In the genomic region with DNA sequence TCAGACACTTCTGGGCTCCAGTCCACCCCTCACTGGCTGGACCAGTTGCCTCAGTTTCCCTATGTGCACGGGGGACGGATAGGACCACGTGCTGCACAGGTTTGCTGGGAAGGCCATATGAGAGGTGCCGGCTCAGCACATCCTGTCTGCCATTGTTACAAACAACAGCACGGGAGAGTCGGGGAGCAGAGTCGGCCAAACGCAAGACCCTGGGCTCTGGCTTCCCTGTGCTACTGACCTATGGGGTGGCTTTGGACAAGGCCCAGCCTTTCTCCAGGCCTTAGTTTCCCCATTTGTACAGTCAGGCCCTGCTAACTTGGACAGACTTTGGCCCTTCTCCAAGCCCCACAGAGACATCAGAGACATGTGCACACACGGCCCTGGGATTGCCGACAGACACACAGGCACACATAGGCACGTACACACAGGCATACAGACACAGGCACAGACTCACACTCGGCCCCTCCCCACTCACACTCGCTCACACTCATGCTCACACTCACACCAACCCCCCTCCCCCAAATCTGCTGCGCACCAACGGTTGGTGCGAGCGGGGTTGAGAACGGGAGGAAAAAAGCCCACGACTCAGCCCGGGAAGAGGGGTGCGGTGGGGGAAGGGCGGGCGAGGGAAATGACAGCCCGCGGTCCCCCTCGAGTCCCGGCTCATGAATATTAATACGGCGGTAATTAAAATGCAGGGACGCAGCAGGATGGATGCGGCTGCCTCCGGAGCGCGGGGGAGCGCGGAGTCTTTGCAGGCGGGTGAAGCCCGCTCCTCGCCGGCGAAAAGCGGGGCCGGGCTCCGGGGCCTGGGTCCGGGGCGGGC, we compare ENCODE assay signal across 8 cellular contexts.
A peak's percentile ranks its signal among the peaks of the same experiment; 100 is the strongest.
DNase-seq lines count a peak whose midpoint lies in the region; ATAC-seq and TF ChIP-seq lines count a peak whose summit lies in the region.

No MANE protein-coding gene starts in this region.

- intact Hi-C loops in dorsolateral prefrontal cortex (cut with DNase I) = loop anchor here in 1 of 2 donors (2.0 to 5.0 kb wide), 2 partner anchors 75 to 311 kb away; partner anchors contain the start of gene IER5L

- peak overlapping the region; percentile 95 for H3K9ac ChIP-seq in mesenchymal stem cell (ENCODE audit: low read length)

- peak overlapping the region; percentile 99 for H4K91ac ChIP-seq in mesenchymal stem cell (ENCODE audit: low read length)

- peak overlapping the region; percentile 98 for H2BK120ac ChIP-seq in mesenchymal stem cell (ENCODE audit: low read depth, low read length)

- H3K23ac ChIP-seq in mesenchymal stem cell (ENCODE audit: low read length in 2 of 2) = peak overlapping the region in 1 of 2 experiments; percentile 60

- H3K36me3 ChIP-seq in WERI-Rb-1 (peaks cover 7% of the 10 kb centered on the region), mesenchymal stem cell (ENCODE audit: control insufficient read depth in 1 of 2, insufficient read depth in 2 of 2, low read depth in 1 of 2, low read length in 2 of 2) (peaks cover 7 to 8% of the 10 kb centered on the region in 2 experiments)

- 0 out of 2 replicates have a peak overlapping the region, but pooled peaks have one; percentile 5 for H3K4me3 ChIP-seq in GM12864 (ENCODE audit: low read depth, low read length)
- peak overlapping the region; percentile 63 for H3K4me3 ChIP-seq in WERI-Rb-1 (ENCODE audit: low read depth, low read length)
- H3K4me3 ChIP-seq in dorsolateral prefrontal cortex = peak overlapping the region; percentile 34 to 74 (median 60)
- H3K4me3 ChIP-seq in mesenchymal stem cell (ENCODE audit: insufficient read depth in 1 of 2, low read depth in 1 of 2, low read length in 2 of 2) = peak overlapping the region in 1 of 2 experiments; percentile 60

- H3K4me2 ChIP-seq in mesenchymal stem cell (ENCODE audit: low read length, poor library complexity, severe bottlenecking) = peak overlapping the region; percentile 24

- H3K36me3 Mint-ChIP-seq in stimulated activated effector memory CD8-positive, alpha-beta T cell treated with anti-CD3 and anti-CD28 coated beads, Interleukin-12 subunit alpha, Interleukin-12 subunit beta, amount 100 ng/mL, for 72 hours = peaks cover 52% of the 10 kb centered on the region

- H3K27ac ChIP-seq in WERI-Rb-1 = peak overlapping the region; percentile 99
- H3K27ac ChIP-seq in dorsolateral prefrontal cortex = peak overlapping the region; percentile 81 to 100 (median 99)
- peak overlapping the region; percentile 92 for H3K27ac ChIP-seq in mesenchymal stem cell (ENCODE audit: low read length, poor library complexity, severe bottlenecking)

- H2BK15ac ChIP-seq in mesenchymal stem cell (ENCODE audit: low read depth, poor library complexity, severe bottlenecking) = peak overlapping the region; percentile 96

- peak overlapping the region in 1 of 2 experiments; percentile 94 for H3K14ac ChIP-seq in mesenchymal stem cell (ENCODE audit: low read length in 2 of 2)

- peaks cover 7% of the 10 kb centered on the region for H3K79me1 ChIP-seq in mesenchymal stem cell (replicated peaks; ENCODE audit: low read length, poor library complexity, severe bottlenecking)

- TF ChIP-seq CTCF in GM12864 (IDR thresholded peaks at IDR 0.05; ENCODE audit: low read depth, low read length, missing control alignments) (no peak), WERI-Rb-1 (IDR thresholded peaks at IDR 0.05; ENCODE audit: low read depth, low read length) (no peak), dorsolateral prefrontal cortex (IDR thresholded peaks at IDR 0.05 in 54 of 56, conservative IDR thresholded peaks at IDR 0.05 in 2 of 56; ENCODE audit: low read depth in 1 of 56, partially characterized antibody in 56 of 56) (no peak)

- H3K27ac Mint-ChIP-seq in stimulated activated effector memory CD8-positive, alpha-beta T cell treated with anti-CD3 and anti-CD28 coated beads, Interleukin-12 subunit alpha, Interleukin-12 subunit beta, amount 100 ng/mL, for 72 hours = peak overlapping the region; percentile 96

- ATAC-seq in HG03442 (IDR thresholded peaks at IDR 0.05; ENCODE audit: unreplicated experiment) = peak; percentile 7
- ATAC-seq in stimulated activated effector memory CD8-positive, alpha-beta T cell treated with anti-CD3 and anti-CD28 coated beads, Interleukin-12 subunit alpha, Interleukin-12 subunit beta, amount 100 ng/mL, for 72 hours = peak; percentile 25

- peaks cover 74% of the 10 kb centered on the region for H3K4me1 ChIP-seq in mesenchymal stem cell (ENCODE audit: control insufficient read depth, insufficient read depth, low read depth, low read length)

- H3K4ac ChIP-seq in mesenchymal stem cell (ENCODE audit: low read depth in 1 of 2, low read length in 2 of 2) = peak overlapping the region; percentile 90 to 99

- H3K9me3 Mint-ChIP-seq in stimulated activated effector memory CD8-positive, alpha-beta T cell treated with anti-CD3 and anti-CD28 coated beads, Interleukin-12 subunit alpha, Interleukin-12 subunit beta, amount 100 ng/mL, for 72 hours = no peaks in the 10 kb centered on the region

- peak overlapping the region; percentile 80 for H2BK5ac ChIP-seq in mesenchymal stem cell (ENCODE audit: low read depth, low read length, poor library complexity, severe bottlenecking)

- H4K8ac ChIP-seq in mesenchymal stem cell (ENCODE audit: low read length) = peak overlapping the region; percentile 71

- DNase-seq in GM12864 (ENCODE audit: low read depth) (no peak), WERI-Rb-1 (peak; percentile 47), dorsolateral prefrontal cortex (peak in 5 of 10 donors; percentile 40 to 65 (median 58)), mesenchymal stem cell (peak; percentile 81), SK-N-DZ (ENCODE audit: low spot score) (no peak), NCI-H510A treated with DMSO at 0.1 percent for 48 hours (lab: John Stamatoyannopoulos, UW) (no peak)
- DNase-seq in stimulated activated effector memory CD8-positive, alpha-beta T cell treated with anti-CD3 and anti-CD28 coated beads, Interleukin-12 subunit alpha, Interleukin-12 subunit beta, amount 100 ng/mL, for 72 hours (ENCODE audit: low spot score in 2 of 2) = no peak

- WGBS in mesenchymal stem cell = 15% methylated on average over 36 of the region's 46 CpGs

- H3K4me1 Mint-ChIP-seq in stimulated activated effector memory CD8-positive, alpha-beta T cell treated with anti-CD3 and anti-CD28 coated beads, Interleukin-12 subunit alpha, Interleukin-12 subunit beta, amount 100 ng/mL, for 72 hours = peaks cover 75% of the 10 kb centered on the region

- H2AK5ac ChIP-seq in mesenchymal stem cell (ENCODE audit: low read length, severe bottlenecking) = peak overlapping the region; percentile 49

- peak overlapping the region; percentile 88 for H3K4me3 Mint-ChIP-seq in stimulated activated effector memory CD8-positive, alpha-beta T cell treated with anti-CD3 and anti-CD28 coated beads, Interleukin-12 subunit alpha, Interleukin-12 subunit beta, amount 100 ng/mL, for 72 hours

- H2AFZ ChIP-seq in mesenchymal stem cell (ENCODE audit: low read depth, low read length) = peak overlapping the region; percentile 23

- H3K9me3 ChIP-seq in WERI-Rb-1 (ENCODE audit: severe bottlenecking) (no peaks in the 10 kb centered on the region), mesenchymal stem cell (ENCODE audit: control insufficient read depth, low read length) (no peaks in the 10 kb centered on the region)

- H3K18ac ChIP-seq in mesenchymal stem cell (ENCODE audit: low read depth in 1 of 2, low read length in 2 of 2) = peak overlapping the region; percentile 98 to 100

- H3K27me3 ChIP-seq in WERI-Rb-1 (ENCODE audit: insufficient read depth, low read depth, severe bottlenecking) = no peaks in the 10 kb centered on the region
- no peaks in the 10 kb centered on the region for H3K27me3 ChIP-seq in dorsolateral prefrontal cortex
- no peaks in the 10 kb centered on the region for H3K27me3 ChIP-seq in mesenchymal stem cell (ENCODE audit: control insufficient read depth in 1 of 2, insufficient read depth in 1 of 2, low read length in 2 of 2)

- peak overlapping the region; percentile 81 to 100 for H2BK12ac ChIP-seq in mesenchymal stem cell (ENCODE audit: low read length in 2 of 2)

Comparison
In these comparisons a context has a peak if more than half of its experiments do, and no peak if none do; other contexts are left out.
1. DNase-seq: peak in WERI-Rb-1 (single experiment) and mesenchymal stem cell (single experiment); none in GM12864 (single experiment), stimulated activated effector memory CD8-positive, alpha-beta T cell treated with anti-CD3 and anti-CD28 coated beads, Interleukin-12 subunit alpha, Interleukin-12 subunit beta, amount 100 ng/mL, for 72 hours (0 of 2), SK-N-DZ (single experiment) and NCI-H510A treated with DMSO at 0.1 percent for 48 hours (single experiment).
2. Peak in every context shown above with its lines, with median percentiles within 50 percentile points of each other: H3K27ac ChIP-seq.